1 cellular context compared by ENCODE assay signal in genomic region chr22:23913661-23914353, GRCh38.
TF ChIP-seq lines count a peak whose summit lies in the region.

No MANE protein-coding gene starts in this region.

TF ChIP-seq in H1, 55 proteins besides CTCF, POLR2A, EP300 and RAD21:
- peak; percentile 61 for TF ChIP-seq TAF7 (optimal IDR thresholded peaks at IDR 0.05; ENCODE audit: borderline replicate concordance, low read depth, low read length)
- TF ChIP-seq CBX8 (IDR thresholded peaks at IDR 0.05; ENCODE audit: borderline replicate concordance, low read depth, low read length), result no peak
- no peak for TF ChIP-seq JUND (IDR thresholded peaks at IDR 0.05; ENCODE audit: low read length)
- TF ChIP-seq SP1 (IDR thresholded peaks at IDR 0.05; ENCODE audit: low read depth, low read length), result peak; percentile 66
- peak; percentile 87 for TF ChIP-seq E2F6 (IDR thresholded peaks at IDR 0.05)
- no peak for TF ChIP-seq CHD1 (IDR thresholded peaks at IDR 0.05; ENCODE audit: low read depth, low read length)
- TF ChIP-seq PHF8 (conservative IDR thresholded peaks at IDR 0.05; ENCODE audit: low read depth, low read length), result peak; percentile 63
- TF ChIP-seq TAF1 (IDR thresholded peaks at IDR 0.05; ENCODE audit: low read depth, low read length), result peak; percentile 58
- TF ChIP-seq USF2 (IDR thresholded peaks at IDR 0.05; ENCODE audit: low read length), result 0 out of 2 replicates have a peak, but pooled peaks have one; percentile 3
- no peak for TF ChIP-seq RBBP5 (IDR thresholded peaks at IDR 0.05; ENCODE audit: borderline replicate concordance, low read depth, low read length)
- TF ChIP-seq KDM4A (IDR thresholded peaks at IDR 0.05; ENCODE audit: low read depth, low read length, severe bottlenecking), result peak; percentile 48
- peak in 1 of 2 experiments; percentile 88; a peak in 1 of 4 replicates for TF ChIP-seq HDAC2 (IDR thresholded peaks at IDR 0.05; ENCODE audit: borderline replicate concordance in 1 of 2, low read depth in 2 of 2, low read length in 2 of 2)
- TF ChIP-seq POLR2AphosphoS5 (IDR thresholded peaks at IDR 0.05; ENCODE audit: low read depth, low read length), result peak; percentile 72; the same call in 1 of the 2 replicates
- TF ChIP-seq EZH2 (IDR thresholded peaks at IDR 0.05; ENCODE audit: low read depth, low read length, severe bottlenecking), result no peak
- no peak for TF ChIP-seq KDM5A (IDR thresholded peaks at IDR 0.05; ENCODE audit: low read length)
- TF ChIP-seq SUZ12 (IDR thresholded peaks at IDR 0.05; ENCODE audit: low read length), result no peak
- peak; percentile 27 for TF ChIP-seq CTBP2 (IDR thresholded peaks at IDR 0.05; ENCODE audit: borderline replicate concordance, insufficient read depth, insufficient read length, low read length)
- TF ChIP-seq GTF2F1 (IDR thresholded peaks at IDR 0.05; ENCODE audit: borderline replicate concordance, low read depth, low read length), result 0 out of 2 replicates have a peak, but pooled peaks have one; percentile 58
- TF ChIP-seq YY1 (IDR thresholded peaks at IDR 0.05; ENCODE audit: low read depth, low read length), result no peak
- no peak for TF ChIP-seq BCL11A (IDR thresholded peaks at IDR 0.05; ENCODE audit: low read depth in 2 of 2, low read length in 2 of 2)
- TF ChIP-seq ASH2L (IDR thresholded peaks at IDR 0.05; ENCODE audit: low read length), result peak; percentile 60
- TF ChIP-seq MAX (IDR thresholded peaks at IDR 0.05), result peak; percentile 86
- TF ChIP-seq TBP (IDR thresholded peaks at IDR 0.05; ENCODE audit: low read depth, low read length), result peak; percentile 64; the same call in 1 of the 2 replicates
- TF ChIP-seq TCF12 (IDR thresholded peaks at IDR 0.05; ENCODE audit: low read depth, low read length), result no peak
- TF ChIP-seq CREB1 (IDR thresholded peaks at IDR 0.05), result peak; percentile 45; the same call in 1 of the 2 replicates
- no peak for TF ChIP-seq BRCA1 (IDR thresholded peaks at IDR 0.05; ENCODE audit: low read depth, low read length)
TF ChIP-seq in H1: peak in this region for 15.
